ENCODE assay signal across 1 cellular context in genomic region chr1:53182111-53182593, GRCh38.
TF ChIP-seq lines count a peak whose summit lies in the region.

No MANE protein-coding gene starts in this region.

TF ChIP-seq in HCT116, 20 proteins besides CTCF, POLR2A, EP300 and RAD21:
- no peak for TF ChIP-seq ZNF274 (IDR thresholded peaks at IDR 0.05; ENCODE audit: low read depth, low read length)
- TF ChIP-seq EZH2phosphoT487 (IDR thresholded peaks at IDR 0.05; ENCODE audit: borderline replicate concordance) = no peak
- TF ChIP-seq SRF (IDR thresholded peaks at IDR 0.05; ENCODE audit: low read depth) = no peak
- peak; percentile 69 for TF ChIP-seq YY1 (IDR thresholded peaks at IDR 0.05; ENCODE audit: extremely low read depth, insufficient replicate concordance, low read depth, low read length)
- TF ChIP-seq CEBPB (IDR thresholded peaks at IDR 0.05; ENCODE audit: low read depth) = 0 out of 2 replicates have a peak, but pooled peaks have one; percentile 14
- TF ChIP-seq TCF7L2 (IDR thresholded peaks at IDR 0.05; ENCODE audit: borderline replicate concordance, extremely low read depth, insufficient read depth, insufficient read length) = no peak
- TF ChIP-seq CBX3 (IDR thresholded peaks at IDR 0.05; ENCODE audit: low read depth) = peak; percentile 54
- TF ChIP-seq ATF3 (IDR thresholded peaks at IDR 0.05) = no peak
- no peak for TF ChIP-seq REST (IDR thresholded peaks at IDR 0.05; ENCODE audit: low read depth)
- TF ChIP-seq ZFX (IDR thresholded peaks at IDR 0.05) = no peak
- no peak for TF ChIP-seq FOSL1 (IDR thresholded peaks at IDR 0.05; ENCODE audit: low read depth)
- no peak for TF ChIP-seq JUND (IDR thresholded peaks at IDR 0.05)
- no peak for TF ChIP-seq EGR1 (IDR thresholded peaks at IDR 0.05; ENCODE audit: low read depth)
- no peak for TF ChIP-seq EZH2 (IDR thresholded peaks at IDR 0.05)
- no peak for TF ChIP-seq SP1 (IDR thresholded peaks at IDR 0.05; ENCODE audit: low read depth)
- no peak for TF ChIP-seq ELF1 (IDR thresholded peaks at IDR 0.05; ENCODE audit: borderline replicate concordance, low read depth)
- no peak for TF ChIP-seq POLR2AphosphoS5 (IDR thresholded peaks at IDR 0.05; ENCODE audit: low read depth, low read length)
- TF ChIP-seq ZBTB33 (IDR thresholded peaks at IDR 0.05; ENCODE audit: extremely low read depth, insufficient replicate concordance, low read length) = no peak
- TF ChIP-seq MAX (IDR thresholded peaks at IDR 0.05) = peak; percentile 69
- TF ChIP-seq SIN3A (IDR thresholded peaks at IDR 0.05; ENCODE audit: low read depth) = no peak
TF ChIP-seq in HCT116: peak in this region for 4.
